24 cellular contexts compared by ENCODE assay signal in the genomic region with DNA sequence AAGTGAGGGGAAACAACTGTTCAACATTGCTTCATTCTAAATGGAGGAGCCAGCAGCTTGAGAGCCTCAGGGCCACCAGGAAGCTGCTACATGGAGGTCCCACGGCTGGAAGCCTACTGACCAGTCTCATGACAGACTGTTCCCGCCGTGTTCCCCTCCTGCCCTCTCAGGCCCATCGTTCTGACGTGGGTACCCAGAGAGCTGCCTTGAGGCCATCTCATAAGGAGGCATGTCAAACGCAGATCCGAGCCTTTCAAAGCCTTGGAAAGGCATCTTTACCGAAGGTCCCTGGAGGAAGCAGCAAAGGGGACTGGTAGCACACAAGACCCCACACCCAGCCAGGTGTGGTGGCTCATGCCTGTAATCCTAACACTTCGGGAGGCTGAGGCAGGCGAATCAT. TPM values are rescaled to one million over a fixed set of nuclear protein-coding genes. Genes with fewer than 3 reads are reported as not detected.
"Had no signal": no experiment of that assay in that cellular context is flagged by ENCODE, and none has a peak within 500 bp of the region (broad histone marks: within the 10 kb centered on the region; RNA-seq: fewer than 3 reads in every experiment).

No MANE protein-coding gene starts in this region.

- H3K4me1 ChIP-seq: right atrium auricular region, right lobe of liver, tibial nerve, uterus had no signal

- H3K4me2 ChIP-seq: hepatocyte, smooth muscle cell had no signal

- H2AFZ ChIP-seq: hepatocyte had no signal

- H3K27ac ChIP-seq: heart right ventricle, hepatocyte, left ventricle myocardium inferior, ovary, right atrium auricular region, right lobe of liver, tibial nerve, uterus had no signal

- H3K36me3 ChIP-seq: left ventricle myocardium inferior, ovary, right atrium auricular region, right lobe of liver, tibial nerve, uterus had no signal

- DNase-seq: heart right ventricle; left ventricle myocardium inferior; midbrain; naive thymus-derived CD4-positive, alpha-beta T cell; occipital lobe; ovary; stimulated activated CD4-positive, alpha-beta T cell treated with anti-CD3 and anti-CD28 coated beads, Interleukin-1b, Interleukin-23, amount 100 ng/mL, for 48 hours; stimulated activated CD4-positive, alpha-beta T cell treated with anti-CD3 and anti-CD28 coated beads, Interleukin-2, amount 100 ng/mL, for 48 hours; stimulated activated CD4-positive, alpha-beta T cell treated with anti-CD3 and anti-CD28 coated beads, Interleukin-4, amount 100 ng/mL, for 4 hours; stimulated activated CD8-positive, alpha-beta memory T cell treated with anti-CD3 and anti-CD28 coated beads, Interleukin-4, amount 100 ng/mL, for 48 hours; stimulated activated naive CD4-positive, alpha-beta T cell treated with Interleukin-2 at 50 U/mL for 16 hours; stimulated activated naive CD8-positive, alpha-beta T cell treated with anti-CD3 and anti-CD28 coated beads, Interleukin-15, amount 100 ng/mL, for 72 hours; substantia nigra; uterus had no signal

- H3K4me3 ChIP-seq: heart right ventricle, hepatocyte, left ventricle myocardium inferior, lung, mucosa of descending colon, ovary, right atrium auricular region, right lobe of liver, smooth muscle cell, tibial nerve, uterus had no signal

- H3K9me3 ChIP-seq: heart right ventricle, left ventricle myocardium inferior, mucosa of descending colon, ovary, right atrium auricular region, right lobe of liver, tibial nerve, uterus had no signal

- ATAC-seq: heart right ventricle; mucosa of descending colon; naive thymus-derived CD4-positive, alpha-beta T cell; natural killer cell treated with Interleukin-12 subunit alpha and Interleukin-12 subunit beta and Interleukin-15 and Interleukin-18, amount 100 ng/mL, for 72 hours; right lobe of liver; stimulated activated memory B cell treated with anti-CD40 and anti-IgM and Interleukin-4, amounts not matched to agents 10 μg/mL and 1 μg/mL and 100 μg/mL, for 72 hours; stimulated activated naive CD8-positive, alpha-beta T cell treated with anti-CD3 and anti-CD28 coated beads, Interleukin-15, amount 100 ng/mL, for 72 hours had no signal

- H3K27me3 ChIP-seq: heart right ventricle, hepatocyte, ovary, right atrium auricular region, right lobe of liver, tibial nerve, uterus had no signal

RNA-seq across cellular contexts. Expression of gene ARHGEF17, which starts 8.3 kb away (rescaled TPM):
- polyA plus RNA-seq: naive thymus-derived CD4-positive, alpha-beta T cell had no signal

RNA-seq across cellular contexts. Expression of gene P2RY6, which starts 27.6 kb away (rescaled TPM):
- total RNA-seq: natural killer cell treated with Interleukin-12 subunit alpha and Interleukin-12 subunit beta and Interleukin-15 and Interleukin-18, amount 100 ng/mL, for 72 hours; occipital lobe had no signal
- polyA plus RNA-seq: naive thymus-derived CD4-positive, alpha-beta T cell; neural cell had no signal
